21 cellular contexts compared by ENCODE assay signal in the genomic region with DNA sequence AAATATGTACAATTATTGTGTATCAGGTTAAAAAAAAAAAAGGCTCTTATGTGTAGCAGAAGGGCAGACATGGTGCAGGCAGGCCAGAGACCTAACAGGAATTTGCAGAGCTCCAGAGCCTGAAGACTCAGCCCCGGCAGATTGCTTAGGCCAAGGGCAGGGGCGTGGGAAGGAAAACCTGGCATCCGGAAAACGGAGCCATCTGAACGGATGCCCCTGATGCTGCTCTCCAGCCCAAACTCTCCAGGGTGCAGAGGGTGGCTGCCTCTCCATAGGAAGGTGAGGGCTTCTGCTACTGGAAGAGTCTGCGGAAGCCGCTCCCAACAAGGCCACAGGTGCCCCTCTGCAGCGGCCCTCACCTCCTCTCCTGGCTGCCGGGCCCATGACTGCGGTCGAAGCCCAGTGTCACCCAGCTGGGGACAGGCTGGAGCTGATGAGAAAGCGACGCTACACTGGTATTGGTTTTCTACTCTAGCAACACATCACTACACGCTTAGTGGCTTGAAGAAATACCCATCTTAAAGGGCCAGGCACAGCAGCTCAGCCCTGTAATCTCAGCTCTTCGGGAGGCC.
"Had no signal": no experiment of that assay in that cellular context is flagged by ENCODE, and none has a peak within 500 bp of the region (broad histone marks: within the 10 kb centered on the region; RNA-seq: fewer than 3 reads in every experiment).

No MANE protein-coding gene starts in this region.

- H3K27ac Mint-ChIP-seq: IgD-negative memory B cell had no signal

- H3K4me1 Mint-ChIP-seq: IgD-negative memory B cell had no signal

- H3K4me3 ChIP-seq: K562, SJSA1, SK-N-MC had no signal

- H3K9me3 ChIP-seq: SJSA1 had no signal

- H3K27ac ChIP-seq: KMS-11, SJSA1, SK-N-MC had no signal

- H3K36me3 ChIP-seq: SJSA1 had no signal

- H3K4me2 ChIP-seq: KMS-11 had no signal

- ATAC-seq: K562 had no signal

- H3K9me3 Mint-ChIP-seq: IgD-negative memory B cell had no signal

- DNase-seq: Kasumi-1, NCI-H1092, NCI-H1105 treated with DMSO at 0.1 percent for 48 hours, NCI-H1417 treated with DMSO at 0.1 percent for 48 hours, NCI-H146, NCI-H1694 treated with DMSO at 0.1 percent for 48 hours, NCI-H1930, NCI-H2081, NCI-H2107, NCI-H2227 treated with DMSO at 0.1 percent for 48 hours, NCI-H524, NCI-H526 treated with DMSO at 0.1 percent for 48 hours, NCI-H748 treated with DMSO at 0.1 percent for 48 hours, Right ventricle myocardium superior, RPMI8226, SIG-M5 had no signal

- H3K9ac ChIP-seq: KMS-11 had no signal

- H3K4me1 ChIP-seq: SJSA1 had no signal

- H3K27me3 ChIP-seq: SJSA1 had no signal

- H3K4me3 Mint-ChIP-seq: IgD-negative memory B cell had no signal

- H3K27me3 Mint-ChIP-seq: IgD-negative memory B cell had no signal

- H3K36me3 Mint-ChIP-seq: IgD-negative memory B cell had no signal
